In genomic region chr1:234368320-234369032, GRCh38 we compare ENCODE assay signal across 1 cellular context.
TF ChIP-seq lines count a peak whose summit lies in the region.

No MANE protein-coding gene starts in this region.

TF ChIP-seq in IMR-90, 13 proteins besides CTCF, POLR2A, EP300 and RAD21 (continued from another document):
- TF ChIP-seq ELK1 (IDR thresholded peaks at IDR 0.05; ENCODE audit: borderline replicate concordance, low read depth, low read length) (no peak), CHD1 (IDR thresholded peaks at IDR 0.05; ENCODE audit: low read depth, low read length) (no peak), SMC3 (IDR thresholded peaks at IDR 0.05; ENCODE audit: low read depth, low read length) (no peak)
